1 cellular context compared by ENCODE assay signal in the genomic region with DNA sequence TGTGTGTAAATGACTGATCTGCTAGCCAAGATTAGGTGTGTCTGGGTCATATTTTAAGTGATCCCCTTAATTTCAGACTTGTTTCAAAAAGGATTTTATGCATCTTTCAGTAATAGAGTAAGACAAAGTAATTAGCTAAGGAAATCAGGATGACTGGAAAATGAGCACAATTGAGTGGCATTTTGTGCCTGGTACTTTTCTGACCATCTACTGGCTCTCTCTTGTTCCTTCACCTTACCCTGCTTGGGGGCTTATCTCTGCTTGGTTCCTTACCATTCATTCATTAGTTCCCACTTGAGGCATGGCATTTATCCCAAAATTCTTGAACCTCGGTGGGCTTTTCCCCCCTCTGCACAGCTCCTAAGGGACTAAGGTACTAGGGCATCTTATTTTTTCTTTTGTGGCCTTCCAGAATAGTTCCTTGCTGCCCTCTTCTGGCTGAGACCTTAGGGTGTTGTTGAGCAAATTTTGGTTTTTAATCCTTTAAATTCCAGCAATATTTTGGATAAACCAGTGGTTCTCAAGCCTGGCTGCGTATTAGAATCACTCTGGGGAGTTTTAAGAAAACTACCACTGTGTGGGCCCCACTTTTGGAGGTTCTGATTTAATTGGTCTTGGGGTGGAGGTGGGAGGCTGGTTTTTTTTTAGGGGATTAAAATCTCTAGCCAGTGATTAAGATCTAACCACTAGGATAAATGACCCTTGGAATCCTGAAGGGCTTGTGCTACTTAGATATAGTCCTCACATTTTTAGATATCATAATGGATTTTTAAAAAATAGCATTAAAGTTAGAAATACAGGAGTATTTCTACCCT.
TF ChIP-seq lines count a peak whose summit lies in the region.

No MANE protein-coding gene starts in this region.

TF ChIP-seq in K562, 482 proteins besides CTCF, POLR2A, EP300 and RAD21 (continued from another document):
- TF ChIP-seq YY1 (IDR thresholded peaks at IDR 0.05; ENCODE audit: borderline replicate concordance in 1 of 3, control insufficient read depth in 1 of 3, extremely low read depth in 1 of 3, insufficient read depth in 3 of 3, insufficient read length in 1 of 3, insufficient replicate concordance in 2 of 3, low read depth in 1 of 3, low read length in 2 of 3) (no peak), NCOA1 (IDR thresholded peaks at IDR 0.05; ENCODE audit: low read depth) (no peak), CC2D1A (IDR thresholded peaks at IDR 0.05) (peak; percentile 70), SMARCE1 (IDR thresholded peaks at IDR 0.05) (no peak), ADNP (tag; IDR thresholded peaks at IDR 0.05) (no peak), HIVEP1 (CRISPR knock-in tag; IDR thresholded peaks at IDR 0.05) (no peak), ZNF695 (CRISPR knock-in tag; IDR thresholded peaks at IDR 0.05) (no peak), NCOA4 (IDR thresholded peaks at IDR 0.05; ENCODE audit: partially characterized antibody) (no peak), STAT5A (IDR thresholded peaks at IDR 0.05; ENCODE audit: borderline replicate concordance, low read length) (no peak), ZNF311 (CRISPR knock-in tag; IDR thresholded peaks at IDR 0.05) (no peak), KDM2B (CRISPR knock-in tag; IDR thresholded peaks at IDR 0.05) (no peak), ATF7 (IDR thresholded peaks at IDR 0.05) (0 out of 2 replicates have a peak, but pooled peaks have one; percentile 16), TBL1XR1 (IDR thresholded peaks at IDR 0.05; ENCODE audit: low read length in 2 of 2) (0 out of 4 replicates have a peak, but pooled peaks of 1 of the 2 experiments have one; percentile 14), EGR1 (conservative IDR thresholded peaks at IDR 0.05) (no peak), CREM (IDR thresholded peaks at IDR 0.05; ENCODE audit: low read depth) (no peak), GTF2E2 (tag; IDR thresholded peaks at IDR 0.05) (no peak)
- TF ChIP-seq, protein P1, sequence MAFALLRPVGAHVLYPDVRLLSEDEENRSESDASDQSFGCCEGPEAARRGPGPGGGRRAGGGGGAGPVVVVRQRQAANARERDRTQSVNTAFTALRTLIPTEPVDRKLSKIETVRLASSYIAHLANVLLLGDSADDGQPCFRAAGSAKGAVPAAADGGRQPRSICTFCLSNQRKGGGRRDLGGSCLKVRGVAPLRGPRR (CRISPR knock-in tag; IDR thresholded peaks at IDR 0.05), result no peak
- TF ChIP-seq, protein P2, sequence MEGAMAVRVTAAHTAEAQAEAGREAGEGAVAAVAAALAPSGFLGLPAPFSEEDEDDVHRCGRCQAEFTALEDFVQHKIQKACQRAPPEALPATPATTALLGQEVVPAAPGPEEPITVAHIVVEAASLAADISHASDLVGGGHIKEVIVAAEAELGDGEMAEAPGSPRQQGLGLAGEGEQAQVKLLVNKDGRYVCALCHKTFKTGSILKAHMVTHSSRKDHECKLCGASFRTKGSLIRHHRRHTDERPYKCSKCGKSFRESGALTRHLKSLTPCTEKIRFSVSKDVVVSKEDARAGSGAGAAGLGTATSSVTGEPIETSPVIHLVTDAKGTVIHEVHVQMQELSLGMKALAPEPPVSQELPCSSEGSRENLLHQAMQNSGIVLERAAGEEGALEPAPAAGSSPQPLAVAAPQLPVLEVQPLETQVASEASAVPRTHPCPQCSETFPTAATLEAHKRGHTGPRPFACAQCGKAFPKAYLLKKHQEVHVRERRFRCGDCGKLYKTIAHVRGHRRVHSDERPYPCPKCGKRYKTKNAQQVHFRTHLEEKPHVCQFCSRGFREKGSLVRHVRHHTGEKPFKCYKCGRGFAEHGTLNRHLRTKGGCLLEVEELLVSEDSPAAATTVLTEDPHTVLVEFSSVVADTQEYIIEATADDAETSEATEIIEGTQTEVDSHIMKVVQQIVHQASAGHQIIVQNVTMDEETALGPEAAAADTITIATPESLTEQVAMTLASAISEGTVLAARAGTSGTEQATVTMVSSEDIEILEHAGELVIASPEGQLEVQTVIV (CRISPR knock-in tag; IDR thresholded peaks at IDR 0.05; ENCODE audit: borderline replicate concordance), result no peak
